Comparison of ENCODE assay signal across 8 cellular contexts in genomic region chr4:185134176-185134869, GRCh38. TPM values are rescaled to one million over a fixed set of nuclear protein-coding genes. Genes with fewer than 3 reads are reported as not detected.
DNase-seq lines count a peak whose midpoint lies in the region; ATAC-seq and FAIRE-seq lines count a peak whose summit lies in the region.

No MANE protein-coding gene starts in this region.

- H3K36me3 ChIP-seq in GM23248 (ENCODE audit: low read depth), result no peaks in the 10 kb centered on the region
- H3K36me3 ChIP-seq in small intestine (ENCODE audit: control insufficient read depth in 2 of 2, insufficient read depth in 2 of 2, low read length in 2 of 2), result no peaks in the 10 kb centered on the region

- no peaks in the 10 kb centered on the region for H3F3A ChIP-seq in GM23248 (ENCODE audit: insufficient read depth)

- H3K4me1 ChIP-seq in GM23248 (ENCODE audit: insufficient read depth) (no peaks in the 10 kb centered on the region), small intestine (ENCODE audit: control insufficient read depth in 2 of 2, insufficient read depth in 1 of 2, low read depth in 1 of 2, low read length in 1 of 2) (no peaks in the 10 kb centered on the region)

- peaks cover 17% of the 10 kb centered on the region for H3K27me3 Mint-ChIP-seq in activated T-helper 17 cell treated with anti-CD3 and anti-CD28 coated beads, Interleukin-2, amount 50 U/mL, for 72 hours

- WGBS in GM23248 (ENCODE audit: low coverage in 1 of 2, low lambda C conversion rate in 2 of 2, missing lambda C conversion rate in 2 of 2), 2 experiments, result 49 to 52% methylated on average over 3 of the region's 3 CpGs
- WGBS in small intestine, 3 donors, result 37 to 42% (median 39%) methylated on average over 3 of the region's 3 CpGs

- H2AFZ ChIP-seq in GM23248, result no peak overlapping the region

- in situ Hi-C loops in GM23248 (cut with MboI), result no loop called here

- no peaks in the 10 kb centered on the region for H4K20me1 ChIP-seq in GM23248 (ENCODE audit: insufficient read depth)

- no peaks in the 10 kb centered on the region for H3K9me2 ChIP-seq in GM23248 (ENCODE audit: insufficient read depth)

- H3K9me3 ChIP-seq in GM23248 (ENCODE audit: low read depth), result no peaks in the 10 kb centered on the region
- no peaks in the 10 kb centered on the region for H3K9me3 ChIP-seq in small intestine (ENCODE audit: control insufficient read depth, low read depth)

- ATAC-seq in activated T-helper 17 cell treated with anti-CD3 and anti-CD28 coated beads, Interleukin-2, amount 50 U/mL, for 72 hours (replicated peaks), result peak; percentile 45
- peak; percentile 54 to 68 for ATAC-seq in left cardiac atrium

- intact Hi-C loops in left cardiac atrium (cut with DNase I), result loop anchor here in 1 of 2 donors (1.0 to 5.0 kb wide), 2 partner anchors 37 to 95 kb away; no protein-coding TSS in a partner anchor

- FAIRE-seq in small intestine (lab: Jason Lieb, UNC), result no peak

- no peaks in the 10 kb centered on the region for H3K79me2 ChIP-seq in GM23248 (ENCODE audit: insufficient read depth)

- no peak overlapping the region for H3K27ac Mint-ChIP-seq in activated T-helper 17 cell treated with anti-CD3 and anti-CD28 coated beads, Interleukin-2, amount 50 U/mL, for 72 hours

- no peaks in the 10 kb centered on the region for H3K9me3 Mint-ChIP-seq in activated T-helper 17 cell treated with anti-CD3 and anti-CD28 coated beads, Interleukin-2, amount 50 U/mL, for 72 hours

- no peak overlapping the region for H3K9ac ChIP-seq in GM23248

- H3K27me3 ChIP-seq in GM23248 (replicated peaks; ENCODE audit: insufficient read depth) (no peaks in the 10 kb centered on the region), small intestine (ENCODE audit: control insufficient read depth in 2 of 2, insufficient read depth in 2 of 2, low read length in 2 of 2) (peaks cover 0 to 2% of the 10 kb centered on the region in 2 donors)

- no peaks in the 10 kb centered on the region for H3K36me3 Mint-ChIP-seq in activated T-helper 17 cell treated with anti-CD3 and anti-CD28 coated beads, Interleukin-2, amount 50 U/mL, for 72 hours (ENCODE audit: low read depth)

- H3K27ac ChIP-seq in GM23248 (no peak overlapping the region), small intestine (ENCODE audit: low read depth in 1 of 2, low read length in 1 of 2) (no peak overlapping the region)

- H3K4me3 Mint-ChIP-seq in activated T-helper 17 cell treated with anti-CD3 and anti-CD28 coated beads, Interleukin-2, amount 50 U/mL, for 72 hours, result no peak overlapping the region

- H3K4me2 ChIP-seq in GM23248 (ENCODE audit: unreplicated experiment), result no peak overlapping the region

- no peaks in the 10 kb centered on the region for H3K4me1 Mint-ChIP-seq in activated T-helper 17 cell treated with anti-CD3 and anti-CD28 coated beads, Interleukin-2, amount 50 U/mL, for 72 hours

- peak; percentile 4 to 29 for DNase-seq in NCI-H2081 (lab: John Stamatoyannopoulos, UW)
- no peak for DNase-seq in NCI-H2081 treated with DMSO at 0.1 percent for 48 hours (lab: John Stamatoyannopoulos, UW)
- peak; percentile 68 for DNase-seq in GM23248
- DNase-seq in NCI-H146 treated with DMSO at 0.1 percent for 48 hours (lab: John Stamatoyannopoulos, UW; ENCODE audit: unreplicated experiment), result peak; percentile 2
- no peak for DNase-seq in left cardiac atrium
- DNase-seq in small intestine, result peak; percentile 54
- DNase-seq in activated CD4-positive, alpha-beta T cell treated with anti-CD3 and anti-CD28 coated beads, Interleukin-2, amount 50 U/mL, for 4 hours, result no peak

- H3K4me3 ChIP-seq in GM23248 (no peak overlapping the region), small intestine (ENCODE audit: low read depth in 1 of 2, low read length in 2 of 2) (no peak overlapping the region)

RNA-seq across cellular contexts. Expression of gene SLC25A4, which starts 8.7 kb away (rescaled TPM):
- 6.5 and 7.5 TPM in 2 replicates for total RNA-seq in GM23248 (2014; rRNA removed; shearing (Covaris generic))
- polyA plus RNA-seq in GM23248 (2016; fragmentation: Nextera tagmentation; extraction: Ambion mirVana), result 28.1 and 29.2 TPM in 2 replicates
- total RNA-seq in activated T-helper 17 cell treated with anti-CD3 and anti-CD28 coated beads, Interleukin-2, amount 50 U/mL, for 72 hours, result 10 to 100 TPM in 1 of 2 donors, 1 to 10 TPM in 1; 6.2 to 11.5 TPM
- 1,000 to 10,000 TPM; 1,198 to 1,507 TPM for total RNA-seq in left cardiac atrium
- 10 to 100 TPM; 29.9 to 66.9 (median 57.6) TPM for polyA plus RNA-seq in small intestine

Comparison
In these comparisons a context has a peak if more than half of its experiments do, and no peak if none do; other contexts are left out.
1. DNase-seq: peak in NCI-H2081 (2 of 2), GM23248 (single experiment), NCI-H146 treated with DMSO at 0.1 percent for 48 hours (single experiment) and small intestine (single experiment); none in NCI-H2081 treated with DMSO at 0.1 percent for 48 hours (single experiment), left cardiac atrium (single experiment) and activated CD4-positive, alpha-beta T cell treated with anti-CD3 and anti-CD28 coated beads, Interleukin-2, amount 50 U/mL, for 4 hours (0 of 2).
2. RNA of gene SLC25A4, which starts 8.7 kb away (total RNA-seq): 1,198 to 1,507 TPM in left cardiac atrium; 6.2 to 11.5 TPM in activated T-helper 17 cell treated with anti-CD3 and anti-CD28 coated beads, Interleukin-2, amount 50 U/mL, for 72 hours and 6.5 to 7.5 TPM in GM23248; every median in the first group is over 10 times any median in the second.